ENCODE assay signal across 11 cellular contexts in the genomic region with DNA sequence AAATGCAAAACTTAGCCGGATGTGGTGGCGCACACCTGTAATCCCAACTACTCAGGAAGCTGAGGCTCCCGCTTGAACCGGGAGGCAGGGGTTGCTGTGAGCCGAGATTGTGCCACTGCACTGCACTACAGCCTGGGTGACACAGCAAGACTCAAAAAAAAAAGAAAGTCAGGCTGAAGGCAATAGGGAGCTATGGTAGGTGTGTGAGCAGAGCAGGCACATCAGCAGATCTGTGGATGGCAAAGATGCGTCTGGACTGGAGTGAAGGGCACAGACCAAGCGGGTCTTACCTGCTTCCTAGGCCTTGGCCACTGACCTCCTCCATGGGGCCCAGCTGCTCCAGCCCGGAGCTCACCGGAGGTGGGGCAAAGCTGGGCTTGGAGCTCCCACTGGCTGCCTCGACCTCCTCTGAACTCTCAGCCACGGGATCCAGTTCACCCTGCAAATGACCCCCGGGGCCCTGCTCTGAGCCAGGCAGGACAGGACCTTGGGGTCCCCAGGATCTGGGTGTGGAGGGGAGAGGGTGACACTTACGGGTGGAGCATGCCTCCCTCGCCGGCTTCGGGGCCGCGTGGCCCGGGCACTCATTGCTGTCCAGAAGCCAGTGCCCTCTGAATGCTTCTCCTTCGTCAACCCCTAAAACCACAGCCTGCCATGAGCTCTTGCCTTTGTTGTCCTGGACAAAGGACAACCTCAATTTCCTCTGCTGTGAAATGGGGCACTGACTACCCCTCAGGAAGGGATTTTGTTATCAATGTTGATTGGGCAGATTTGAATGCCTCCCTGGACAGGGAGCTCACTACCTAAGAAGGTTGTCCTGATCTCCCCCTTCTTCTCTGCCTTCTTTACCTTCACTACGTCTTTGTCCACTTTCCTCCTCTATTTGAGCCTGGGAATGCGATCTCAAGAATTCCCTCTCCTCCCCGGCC. TPM values are rescaled to one million over a fixed set of nuclear protein-coding genes. Genes with fewer than 3 reads are reported as not detected.
DNase-seq lines count a peak whose midpoint lies in the region; ATAC-seq and TF ChIP-seq lines count a peak whose summit lies in the region.
"Had no signal": no experiment of that assay in that cellular context is flagged by ENCODE, and none has a peak within 500 bp of the region (broad histone marks: within the 10 kb centered on the region; RNA-seq: fewer than 3 reads in every experiment).

No MANE protein-coding gene starts in this region.

- intact Hi-C loops in breast epithelium (cut with DNase I; ENCODE audit: low total_unique reads) (no loop called here), MCF 10A (cut with micrococcal nuclease) (no loop called here), dorsolateral prefrontal cortex (cut with DNase I) (no loop called here)

- peaks cover 5 to 10% of the 10 kb centered on the region in 2 donors for H3K9me3 ChIP-seq in breast epithelium

- no peaks in the 10 kb centered on the region for H3K27me3 Mint-ChIP-seq in MCF 10A (ENCODE audit: insufficient read depth, unreplicated experiment)
- no peaks in the 10 kb centered on the region for H3K27me3 Mint-ChIP-seq in nephron progenitor cell (ENCODE audit: low read depth, poor library complexity)

- H3K4me1 Mint-ChIP-seq in MCF 10A (ENCODE audit: insufficient read depth, unreplicated experiment) (peaks cover 12% of the 10 kb centered on the region), nephron progenitor cell (peaks cover 51% of the 10 kb centered on the region)

- CTCF ChIA-PET in MCF 10A (lab: Yijun Ruan, JAX) (interaction anchor here (0.5 to 1.1 kb wide), 5 partner anchors 9 to 1058 kb away, joined by 3 to 5 read pairs (median 3); no protein-coding TSS in a partner anchor), RWPE1 (lab: Yijun Ruan, JAX) (interaction anchor here (0.6 to 0.7 kb wide), 2 partner anchors 19 to 128 kb away, joined by 4 read pairs; no protein-coding TSS in a partner anchor)

- H3K27ac ChIP-seq in breast epithelium (peak overlapping the region; percentile 45 to 63), dorsolateral prefrontal cortex (peak overlapping the region in 31 of 59 donors; percentile 12 to 77 (median 41)), urinary bladder (ENCODE audit: low read depth) (no peak overlapping the region), RWPE1 (no peak overlapping the region)

- H3K9me3 Mint-ChIP-seq in MCF 10A (ENCODE audit: unreplicated experiment): peaks cover 7% of the 10 kb centered on the region
- peaks cover 4% of the 10 kb centered on the region for H3K9me3 Mint-ChIP-seq in nephron progenitor cell

- no peak for ATAC-seq in HG03097 (IDR thresholded peaks at IDR 0.05; ENCODE audit: low FRiP score, unreplicated experiment)

- peaks cover 0 to 5% of the 10 kb centered on the region in 2 donors for H3K4me1 ChIP-seq in breast epithelium
- peaks cover 2% of the 10 kb centered on the region for H3K4me1 ChIP-seq in urinary bladder (ENCODE audit: insufficient read depth)

- H3K27ac Mint-ChIP-seq in MCF 10A (ENCODE audit: low read depth, unreplicated experiment): no peak overlapping the region
- H3K27ac Mint-ChIP-seq in nephron progenitor cell: no peak overlapping the region

- no peak overlapping the region for H3K4me3 Mint-ChIP-seq in MCF 10A (ENCODE audit: unreplicated experiment)
- H3K4me3 Mint-ChIP-seq in nephron progenitor cell: peak overlapping the region; percentile 13

- TF ChIP-seq CTCF in breast epithelium (IDR thresholded peaks at IDR 0.05): no peak
- no peak for TF ChIP-seq CTCF in MCF 10A (IDR thresholded peaks at IDR 0.05; ENCODE audit: unreplicated experiment)
- no peak for TF ChIP-seq CTCF in dorsolateral prefrontal cortex (IDR thresholded peaks at IDR 0.05 in 54 of 56, conservative IDR thresholded peaks at IDR 0.05 in 2 of 56; ENCODE audit: low read depth in 1 of 56, partially characterized antibody in 56 of 56)
- TF ChIP-seq CTCF in nephron progenitor cell (IDR thresholded peaks at IDR 0.05): no peak
- TF ChIP-seq CTCF in RWPE1 (conservative IDR thresholded peaks at IDR 0.05; ENCODE audit: low read depth): no peak

- peaks cover 9% of the 10 kb centered on the region for H3K36me3 Mint-ChIP-seq in MCF 10A (ENCODE audit: insufficient read depth, unreplicated experiment)
- peaks cover 7% of the 10 kb centered on the region for H3K36me3 Mint-ChIP-seq in nephron progenitor cell (ENCODE audit: low read depth)

- POLR2A ChIA-PET in MCF 10A (lab: Yijun Ruan, JAX): interaction anchor here (1.4 kb wide), 1 partner anchor 30 kb away, joined by 5 read pairs; no protein-coding TSS in a partner anchor
- POLR2A ChIA-PET in RWPE1 (lab: Yijun Ruan, JAX; ENCODE audit: low non-redundant PET): interaction anchor here (0.5 kb wide), 1 partner anchor 570 kb away, joined by 4 read pairs; no protein-coding TSS in a partner anchor

- H3K36me3 ChIP-seq in breast epithelium: no peaks in the 10 kb centered on the region
- no peaks in the 10 kb centered on the region for H3K36me3 ChIP-seq in urinary bladder (ENCODE audit: insufficient read depth)

- peak overlapping the region; percentile 30 to 55 (median 37) for H3K4me3 ChIP-seq in breast epithelium
- H3K4me3 ChIP-seq in dorsolateral prefrontal cortex: peak overlapping the region in 40 of 59 donors; percentile 8 to 54 (median 32)
- peak overlapping the region; percentile 2 for H3K4me3 ChIP-seq in urinary bladder (ENCODE audit: low read depth, low read length)

- no TSS peak for BruUV-seq in MCF 10A (replicated peaks; lab: Mats Ljungman, UMichigan)

- WGBS in urinary bladder: 85% methylated on average over 23 of the region's 23 CpGs

- H3K27me3 ChIP-seq in breast epithelium (no peaks in the 10 kb centered on the region), dorsolateral prefrontal cortex (no peaks in the 10 kb centered on the region)

- no peak for DNase-seq in breast epithelium (ENCODE audit: low spot score in 2 of 2)
- DNase-seq in MCF 10A (ENCODE audit: unreplicated experiment): no peak
- no peak for DNase-seq in dorsolateral prefrontal cortex
- DNase-seq in nephron progenitor cell: no peak
- no peak for DNase-seq in NCI-H1930 (lab: John Stamatoyannopoulos, UW)
- no peak for DNase-seq in RWPE1 (ENCODE audit: low spot score)
- DNase-seq: mammary epithelial cell, NCI-H1105 treated with DMSO at 0.1 percent for 48 hours had no signal

- TF ChIP-seq POLR2A in breast epithelium (IDR thresholded peaks at IDR 0.05): no peak

RNA-seq across cellular contexts. Expression of a gene that starts 0.6 kb away (rescaled TPM):
- total RNA-seq in breast epithelium (1 to 10 TPM; 5.8 to 8.8 (median 7.0) TPM), MCF 10A (2022) (not detected in 2 replicates), dorsolateral prefrontal cortex (10 to 100 TPM in 1 of 120 experiments, 1 to 10 TPM in 117, under 1 TPM in 2; 0.90 to 10.9 (median 3.4) TPM), urinary bladder (6.0 TPM)
- 6.6 TPM for polyA plus RNA-seq in urinary bladder
- total RNA-seq: Daoy, mammary epithelial cell had no signal
- polyA plus RNA-seq: mammary epithelial cell had no signal

RNA-seq across cellular contexts. Expression of a gene that starts 3.3 kb away (rescaled TPM):
- total RNA-seq in breast epithelium: 10 to 100 TPM; 48.5 to 65.6 (median 54.1) TPM
- total RNA-seq in MCF 10A (2022): 96.1 and 104 TPM in 2 replicates
- total RNA-seq in dorsolateral prefrontal cortex: 100 to 1,000 TPM in 110 of 120 experiments, 10 to 100 TPM in 10; 78.2 to 165 (median 122) TPM
- 46.2 TPM for total RNA-seq in urinary bladder
- 78.2 TPM for polyA plus RNA-seq in urinary bladder

RNA-seq across cellular contexts. Expression of a gene that starts 17.7 kb away (rescaled TPM):
- 1 to 10 TPM in 2 of 3 donors, under 1 TPM in 1; 0.96 to 1.6 (median 1.0) TPM for total RNA-seq in breast epithelium
- 0.16 and 1.0 TPM in 2 replicates for total RNA-seq in MCF 10A (2022)
- total RNA-seq in dorsolateral prefrontal cortex: 1 to 10 TPM in 113 of 120 experiments, under 1 TPM in 7; 0.68 to 6.6 (median 2.6) TPM
- total RNA-seq in urinary bladder: 0.26 TPM
- polyA plus RNA-seq in urinary bladder: 0.66 TPM

RNA-seq across cellular contexts. Expression of a gene that starts 18.3 kb away (rescaled TPM):
- total RNA-seq in breast epithelium: 10 to 100 TPM; 23.2 to 52.4 (median 34.7) TPM
- 32.8 and 36.3 TPM in 2 replicates for total RNA-seq in MCF 10A (2022)
- 10 to 100 TPM; 15.4 to 52.5 (median 27.8) TPM for total RNA-seq in dorsolateral prefrontal cortex
- total RNA-seq in urinary bladder: 19.9 TPM
- 36.8 TPM for polyA plus RNA-seq in urinary bladder

RNA-seq across cellular contexts. Expression of a gene that starts 38.0 kb away (rescaled TPM):
- total RNA-seq in breast epithelium (10 to 100 TPM in 1 of 3 donors, 1 to 10 TPM in 2; 8.8 to 13.8 (median 9.4) TPM), MCF 10A (2022) (13.7 and 14.3 TPM in 2 replicates), dorsolateral prefrontal cortex (10 to 100 TPM; 11.1 to 42.0 (median 24.9) TPM), urinary bladder (5.8 TPM)
- polyA plus RNA-seq in urinary bladder: 28.4 TPM

Comparison
In these comparisons a context has a peak if more than half of its experiments do, and no peak if none do; other contexts are left out.
1. H3K27ac ChIP-seq: peak in breast epithelium (2 of 2) and dorsolateral prefrontal cortex (31 of 59); none in urinary bladder (single experiment) and RWPE1 (single experiment).
2. Peak in every context shown above with its lines, with median percentiles within 50 percentile points of each other: H3K4me3 ChIP-seq.